ENCODE assay signal across 8 cellular contexts in the genomic region with DNA sequence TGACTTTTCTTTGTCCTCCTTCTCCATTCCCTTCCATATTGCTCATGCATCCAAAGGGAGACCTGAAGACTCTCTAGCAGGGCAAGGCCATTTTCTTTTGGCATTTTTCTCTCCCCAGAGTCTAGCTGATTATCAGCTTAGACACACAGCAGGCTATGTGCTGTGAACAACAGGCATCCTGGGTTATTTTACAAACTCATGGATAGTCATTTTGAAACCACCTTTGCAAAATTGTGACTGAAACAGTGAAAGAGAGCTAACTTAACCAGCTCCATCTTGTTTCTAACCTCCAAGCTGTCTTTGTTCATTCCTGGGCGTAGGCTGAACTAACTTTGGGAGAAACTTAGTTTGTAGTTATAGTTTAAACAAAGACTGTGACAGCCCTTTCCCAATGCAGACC.
DNase-seq lines count a peak whose midpoint lies in the region; ATAC-seq and FAIRE-seq lines count a peak whose summit lies in the region.
"Not testable (repeated sequence)": the region's sequence is repeated elsewhere in the genome, so short reads cannot be mapped to it uniquely, and the experiment has no call there.

No MANE protein-coding gene starts in this region.

- FAIRE-seq in GM18507 (lab: Jason Lieb, UNC) = peak; percentile 83

- not testable (repeated sequence) for DNase-seq in GM18507 (ENCODE audit: extremely low spot score, insufficient read length, low read depth); stimulated activated naive CD8-positive, alpha-beta T cell treated with anti-CD3 and anti-CD28 coated beads, Interleukin-15, Interleukin-2, amounts not matched to agents 100 U/mL and 50 U/mL, for 24 hours

- ATAC-seq in GM19035 (IDR thresholded peaks at IDR 0.05; ENCODE audit: unreplicated experiment) (peak; percentile 88), GM21381 (IDR thresholded peaks at IDR 0.05; ENCODE audit: unreplicated experiment) (peak; percentile 90), HG02588 (IDR thresholded peaks at IDR 0.05; ENCODE audit: unreplicated experiment) (peak; percentile 91), HG02981 (IDR thresholded peaks at IDR 0.05; ENCODE audit: unreplicated experiment) (peak; percentile 91), HG03342 (IDR thresholded peaks at IDR 0.05; ENCODE audit: unreplicated experiment) (peak; percentile 85)
- peak; percentile 38 to 65 for ATAC-seq in activated CD4-positive, CD25-positive, alpha-beta regulatory T cell treated with anti-CD3 and anti-CD28 coated beads, Interleukin-2, amount 50 U/mL, for 24 hours
- peak; percentile 19 for ATAC-seq in stimulated activated naive CD8-positive, alpha-beta T cell treated with anti-CD3 and anti-CD28 coated beads, Interleukin-15, Interleukin-2, amounts not matched to agents 100 U/mL and 50 U/mL, for 24 hours

Comparison
In these comparisons a context has a peak if more than half of its experiments do, and no peak if none do; other contexts are left out.
1. ATAC-seq: peak in every context shown above with its lines; median percentile 91 in HG02588; 91 in HG02981; 90 in GM21381; 88 in GM19035; 85 in HG03342; 52 in activated CD4-positive, CD25-positive, alpha-beta regulatory T cell treated with anti-CD3 and anti-CD28 coated beads, Interleukin-2, amount 50 U/mL, for 24 hours; 19 in stimulated activated naive CD8-positive, alpha-beta T cell treated with anti-CD3 and anti-CD28 coated beads, Interleukin-15, Interleukin-2, amounts not matched to agents 100 U/mL and 50 U/mL, for 24 hours.